21 cellular contexts compared by ENCODE assay signal in genomic region chr6:129104560-129104959, GRCh38.
DNase-seq lines count a peak whose midpoint lies in the region; ATAC-seq and TF ChIP-seq lines count a peak whose summit lies in the region.
"Had no signal": no experiment of that assay in that cellular context is flagged by ENCODE, and none has a peak within 500 bp of the region (broad histone marks: within the 10 kb centered on the region; RNA-seq: fewer than 3 reads in every experiment).

No MANE protein-coding gene starts in this region.

- peaks cover 0 to 13% (median 6%) of the 10 kb centered on the region in 4 donors for H3K4me1 ChIP-seq in stomach

- DNase-seq in LHCN-M2 (ENCODE audit: low read depth) (peak; percentile 83), epithelial cell of esophagus (ENCODE audit: low read depth) (peak; percentile 5), iris pigment epithelial cell (ENCODE audit: low read depth) (peak; percentile 26), stomach (no peak), kidney glomerular epithelial cell (lab: John Stamatoyannopoulos, UW) (no peak), kidney tubule cell (ENCODE audit: low spot score) (no peak), GM20000 (ENCODE audit: low spot score) (no peak)
- DNase-seq: activated CD4-positive, alpha-beta T cell treated with anti-CD3 and anti-CD28 coated beads, Interleukin-2, amount 50 U/mL, for 4 hours; activated CD8-positive, alpha-beta memory T cell treated with anti-CD3 and anti-CD28 coated beads, Interleukin-2, amount 50 U/mL, for 48 hours; activated effector memory CD4-positive, alpha-beta T cell treated with anti-CD3 and anti-CD28 coated beads, Interleukin-2, amount 50 U/mL, for 16 hours; activated naive CD8-positive, alpha-beta T cell treated with anti-CD3 and anti-CD28 coated beads, Interleukin-2, amount 50 U/mL, for 24 hours; CD8-positive, alpha-beta T cell; DMS79 treated with DMSO at 0.1 percent for 48 hours; dorsolateral prefrontal cortex; KG1; NCI-H1694 treated with DMSO at 0.1 percent for 48 hours; NCI-H226; NCI-H774 had no signal

- H3K27ac ChIP-seq in stomach, result peak overlapping the region in 3 of 5 donors; percentile 2 to 58 (median 7)

- no peaks in the 10 kb centered on the region for H3K36me3 ChIP-seq in stomach
- H3K36me3 ChIP-seq: suprapubic skin had no signal

- H3K4me3 ChIP-seq in epithelial cell of esophagus (ENCODE audit: low read length) (no peak overlapping the region), stomach (no peak overlapping the region)
- H3K4me3 ChIP-seq: dorsolateral prefrontal cortex, suprapubic skin had no signal

- WGBS in stomach, 5 donors, result 80 to 94% (median 93%) methylated on average over 1 of the region's 1 CpG

- no peak for TF ChIP-seq POLR2A in stomach (IDR thresholded peaks at IDR 0.05)

- intact Hi-C loops in stomach (cut with DNase I; ENCODE audit: low total_unique reads), result no loop called here

- TF ChIP-seq CTCF in epithelial cell of esophagus (IDR thresholded peaks at IDR 0.05; ENCODE audit: insufficient read depth, low read depth, low read length, missing control alignments) (no peak), stomach (IDR thresholded peaks at IDR 0.05) (no peak), GM20000 (IDR thresholded peaks at IDR 0.05; ENCODE audit: extremely low read depth, missing control alignments) (no peak)

- no peaks in the 10 kb centered on the region for H3K9me3 ChIP-seq in stomach
- H3K9me3 ChIP-seq: suprapubic skin had no signal

- ATAC-seq in GM21619 (IDR thresholded peaks at IDR 0.05; ENCODE audit: unreplicated experiment), result no peak
- ATAC-seq: activated naive CD8-positive, alpha-beta T cell treated with anti-CD3 and anti-CD28 coated beads, Interleukin-2, amount 50 U/mL, for 24 hours; CD8-positive, alpha-beta T cell; esophagus mucosa had no signal

- no peak for TF ChIP-seq EP300 in stomach (IDR thresholded peaks at IDR 0.05)

- no peaks in the 10 kb centered on the region for H3K27me3 ChIP-seq in stomach
- H3K27me3 ChIP-seq: dorsolateral prefrontal cortex, suprapubic skin had no signal

Comparison
In these comparisons a context has a peak if more than half of its experiments do, and no peak if none do; other contexts are left out.
1. DNase-seq: peak in LHCN-M2 (single experiment), epithelial cell of esophagus (single experiment) and iris pigment epithelial cell (single experiment); none in stomach (single experiment), kidney glomerular epithelial cell (single experiment), kidney tubule cell (single experiment) and GM20000 (single experiment).